In genomic region chr10:131344747-131345146, GRCh38 we compare ENCODE assay signal across 13 cellular contexts. TPM values are rescaled to one million over a fixed set of nuclear protein-coding genes. Genes with fewer than 3 reads are reported as not detected.
"Had no signal": no experiment of that assay in that cellular context is flagged by ENCODE, and none has a peak within 500 bp of the region (broad histone marks: within the 10 kb centered on the region; RNA-seq: fewer than 3 reads in every experiment).

No MANE protein-coding gene starts in this region.

- H3K36me3 Mint-ChIP-seq: IgD-negative memory B cell had no signal

- H3K4me1 ChIP-seq: HAP-1 had no signal

- DNase-seq: H7, HFFc6, Karpas-422, KBM-7 had no signal

- H3K4me2 ChIP-seq: GM23338, KMS-11 had no signal

- H3K9me3 ChIP-seq: HAP-1 had no signal

- H3K4me3 ChIP-seq: GM23338, HAP-1 had no signal

- H3K27ac ChIP-seq: HL-60, KMS-11 had no signal

- ATAC-seq: GM23338, HCT116, HepG2 had no signal

- H3K27ac Mint-ChIP-seq: GM23338, HFFc6, IgD-negative memory B cell had no signal

- H3K4me3 Mint-ChIP-seq: GM23338, HFFc6, IgD-negative memory B cell had no signal

- H3K9ac ChIP-seq: KMS-11 had no signal

- H3K36me3 ChIP-seq: HAP-1 had no signal

RNA-seq across cellular contexts. Expression of gene TCERG1L, which starts 33.2 kb away (rescaled TPM):
- total RNA-seq: H4, HepG2, HT1080 had no signal
